ENCODE assay signal across 1 cellular context in genomic region chr16:67935402-67936123, GRCh38.
TF ChIP-seq lines count a peak whose summit lies in the region.

No MANE protein-coding gene starts in this region.

TF ChIP-seq in K562, 482 proteins besides CTCF, POLR2A, EP300 and RAD21 (continued from another document and continues in another):
- TF ChIP-seq STAT6 (CRISPR knock-in tag; IDR thresholded peaks at IDR 0.05): 0 out of 2 replicates have a peak, but pooled peaks have one; percentile 26
- peak; percentile 81 for TF ChIP-seq ELF1 (tag; IDR thresholded peaks at IDR 0.05)
- TF ChIP-seq SMARCA4 (IDR thresholded peaks at IDR 0.05): no peak
- TF ChIP-seq E2F1 (CRISPR knock-in tag; IDR thresholded peaks at IDR 0.05): 0 out of 2 replicates have a peak, but pooled peaks have one; percentile 73
- no peak for TF ChIP-seq RBM14 (IDR thresholded peaks at IDR 0.05; ENCODE audit: borderline replicate concordance, insufficient read depth, low read depth, low read length)
- peak; percentile 64 for TF ChIP-seq SMAD1 (IDR thresholded peaks at IDR 0.05; ENCODE audit: low read depth, low read length, partially characterized antibody)
- no peak for TF ChIP-seq CSDE1 (IDR thresholded peaks at IDR 0.05)
- TF ChIP-seq ZFX (CRISPR knock-in tag; IDR thresholded peaks at IDR 0.05): peak; percentile 46
- TF ChIP-seq NR2C1 (IDR thresholded peaks at IDR 0.05): peak; percentile 85
- peak; percentile 93 for TF ChIP-seq NR2C1 (tag; IDR thresholded peaks at IDR 0.05)
- TF ChIP-seq GABPB1 (CRISPR knock-in tag; IDR thresholded peaks at IDR 0.05): peak; percentile 95
- peak; percentile 28; the same call in 1 of the 2 replicates for TF ChIP-seq POLR2H (tag; IDR thresholded peaks at IDR 0.05; ENCODE audit: low read depth)
- TF ChIP-seq RHOXF2B (CRISPR knock-in tag; conservative IDR thresholded peaks at IDR 0.05): no peak
- TF ChIP-seq NONO (IDR thresholded peaks at IDR 0.05; ENCODE audit: low read depth in 2 of 2, low read length in 1 of 2): 0 out of 4 replicates have a peak, but pooled peaks of 1 of the 2 experiments have one; percentile 38
- TF ChIP-seq REST (CRISPR knock-in tag; IDR thresholded peaks at IDR 0.05; ENCODE audit: low read depth): peak; percentile 57; the same call in 1 of the 2 replicates
- TF ChIP-seq MNT (conservative IDR thresholded peaks at IDR 0.05): peak; percentile 97 to 99
- TF ChIP-seq PRPF4 (IDR thresholded peaks at IDR 0.05; ENCODE audit: insufficient read depth, low read depth, low read length, poor library complexity, severe bottlenecking): no peak
- TF ChIP-seq TAF1 (IDR thresholded peaks at IDR 0.05; ENCODE audit: control insufficient read depth, extremely low read depth, insufficient read depth, low read length, severe bottlenecking): peak; percentile 82
- 0 out of 2 replicates have a peak, but pooled peaks have one; percentile 9 for TF ChIP-seq NFXL1 (CRISPR knock-in tag; IDR thresholded peaks at IDR 0.05)
- TF ChIP-seq NR2F6 (CRISPR knock-in tag; IDR thresholded peaks at IDR 0.05): no peak; the same call in 1 of the 2 replicates
- peak; percentile 95 for TF ChIP-seq HMGN3 (IDR thresholded peaks at IDR 0.05; ENCODE audit: borderline replicate concordance, extremely low read depth, insufficient read length, low read depth, low read length)
- peak; percentile 95 to 96 for TF ChIP-seq SIN3A (IDR thresholded peaks at IDR 0.05; ENCODE audit: borderline replicate concordance in 2 of 2, control insufficient read depth in 1 of 2, low read depth in 2 of 2, low read length in 2 of 2)
- peak; percentile 72 for TF ChIP-seq POLR2AphosphoS5 (IDR thresholded peaks at IDR 0.05; ENCODE audit: control insufficient read depth, insufficient read depth, low read depth, low read length)
- peak; percentile 71; the same call in 1 of the 2 replicates for TF ChIP-seq ZBED1 (IDR thresholded peaks at IDR 0.05)
- TF ChIP-seq KDM5B (IDR thresholded peaks at IDR 0.05; ENCODE audit: insufficient replicate concordance, low read depth, low read length): peak; percentile 31
- 0 out of 2 replicates have a peak, but pooled peaks have one; percentile 25 for TF ChIP-seq ETV1 (tag; conservative IDR thresholded peaks at IDR 0.05; ENCODE audit: low read depth)
- TF ChIP-seq JUN (IDR thresholded peaks at IDR 0.05; ENCODE audit: borderline replicate concordance, low read depth, low read length): peak; percentile 58; the same call in 1 of the 2 replicates
- TF ChIP-seq JUN (CRISPR knock-in tag; IDR thresholded peaks at IDR 0.05; ENCODE audit: borderline replicate concordance): no peak
- no peak for TF ChIP-seq CC2D1A (IDR thresholded peaks at IDR 0.05)
- TF ChIP-seq CREB3L1 (IDR thresholded peaks at IDR 0.05; ENCODE audit: borderline replicate concordance, low read depth): 0 out of 2 replicates have a peak, but pooled peaks have one; percentile 19
- TF ChIP-seq ATF4 (CRISPR knock-in tag; IDR thresholded peaks at IDR 0.05): 0 out of 2 replicates have a peak, but pooled peaks have one; percentile 23
- TF ChIP-seq TSHZ1 (CRISPR knock-in tag; IDR thresholded peaks at IDR 0.05): no peak
- TF ChIP-seq KLF16 (IDR thresholded peaks at IDR 0.05): peak; percentile 9; the same call in 1 of the 2 replicates
- TF ChIP-seq THRB (CRISPR knock-in tag; conservative IDR thresholded peaks at IDR 0.05): peak; percentile 9; the same call in 1 of the 2 replicates
- TF ChIP-seq THAP12 (CRISPR knock-in tag; IDR thresholded peaks at IDR 0.05): peak; percentile 73; the same call in 1 of the 2 replicates
- no peak for TF ChIP-seq NFIX (CRISPR knock-in tag; IDR thresholded peaks at IDR 0.05; ENCODE audit: low read depth)
- peak; percentile 11; the same call in 1 of the 2 replicates for TF ChIP-seq ZNF76 (CRISPR knock-in tag; IDR thresholded peaks at IDR 0.05; ENCODE audit: borderline replicate concordance)
- peak in 1 of 2 experiments; percentile 81; a peak in 1 of 4 replicates for TF ChIP-seq KDM4B (IDR thresholded peaks at IDR 0.05; ENCODE audit: borderline replicate concordance in 2 of 2, low read depth in 1 of 2)
- 0 out of 4 replicates have a peak, but pooled peaks of 1 of the 2 experiments have one; percentile 35 for TF ChIP-seq FOXA3 (CRISPR knock-in tag; conservative IDR thresholded peaks at IDR 0.05 in 1 of 2, IDR thresholded peaks at IDR 0.05 in 1 of 2)
- peak; percentile 73; the same call in 1 of the 2 replicates for TF ChIP-seq ETV5 (CRISPR knock-in tag; IDR thresholded peaks at IDR 0.05; ENCODE audit: low read depth)
- TF ChIP-seq ZNF830 (CRISPR knock-in tag; IDR thresholded peaks at IDR 0.05): peak; percentile 96
- peak; percentile 80 for TF ChIP-seq POLR2B (IDR thresholded peaks at IDR 0.05; ENCODE audit: low read depth, partially characterized antibody)
